In genomic region chr3:52529376-52530333, GRCh38 we compare ENCODE assay signal across 13 cellular contexts. TPM values are rescaled to one million over a fixed set of nuclear protein-coding genes. Genes with fewer than 3 reads are reported as not detected.
DNase-seq lines count a peak whose midpoint lies in the region; ATAC-seq, FAIRE-seq and TF ChIP-seq lines count a peak whose summit lies in the region.
"Had no signal": no experiment of that assay in that cellular context is flagged by ENCODE, and none has a peak within 500 bp of the region (broad histone marks: within the 10 kb centered on the region; RNA-seq: fewer than 3 reads in every experiment).

No MANE protein-coding gene starts in this region.

- H4K20me1 ChIP-seq in mammary epithelial cell (ENCODE audit: insufficient read depth, low read length) (no peaks in the 10 kb centered on the region), endothelial cell of umbilical vein (replicated peaks; ENCODE audit: control insufficient read depth, extremely low read depth, insufficient read depth, low read length) (no peaks in the 10 kb centered on the region)

- H3K4me1 ChIP-seq in mammary epithelial cell (ENCODE audit: insufficient read depth, low read length), result peaks cover 15% of the 10 kb centered on the region
- peaks cover 37% of the 10 kb centered on the region for H3K4me1 ChIP-seq in endothelial cell of umbilical vein (ENCODE audit: control insufficient read depth, extremely low read depth, insufficient read depth, low read length)
- peaks cover 77% of the 10 kb centered on the region for H3K4me1 ChIP-seq in lower lobe of right lung

- no peak overlapping the region for H3K4me3 ChIP-seq in mammary epithelial cell (replicated peaks in 1 of 3; ENCODE audit: insufficient read depth in 1 of 3, low read depth in 2 of 3, low read length in 3 of 3)
- H3K4me3 ChIP-seq in endothelial cell of umbilical vein (replicated peaks in 1 of 3; ENCODE audit: insufficient read depth in 1 of 3, low read depth in 1 of 3, low read length in 3 of 3), result no peak overlapping the region
- no peak overlapping the region for H3K4me3 ChIP-seq in lower lobe of right lung

- H3K27ac Mint-ChIP-seq in MCF 10A (ENCODE audit: low read depth, unreplicated experiment), result no peak overlapping the region
- no peak overlapping the region for H3K27ac Mint-ChIP-seq in activated CD8-positive, alpha-beta T cell treated with anti-CD3 and anti-CD28 coated beads, Interleukin-2, amount 10 ng/mL, durations not matched to agents 7 days and 5 days
- H3K27ac Mint-ChIP-seq: stimulated activated memory B cell treated with anti-CD40 and anti-IgM and Interleukin-4, amounts not matched to agents 10 μg/mL and 1 μg/mL and 100 μg/mL, for 72 hours had no signal

- H3K4me1 Mint-ChIP-seq in MCF 10A (ENCODE audit: insufficient read depth, unreplicated experiment), result no peaks in the 10 kb centered on the region
- peaks cover 14% of the 10 kb centered on the region for H3K4me1 Mint-ChIP-seq in activated CD8-positive, alpha-beta T cell treated with anti-CD3 and anti-CD28 coated beads, Interleukin-2, amount 10 ng/mL, durations not matched to agents 7 days and 5 days (ENCODE audit: low read depth)

- H3K36me3 ChIP-seq in mammary epithelial cell (ENCODE audit: insufficient read depth, low read length) (no peaks in the 10 kb centered on the region), endothelial cell of umbilical vein (ENCODE audit: control insufficient read depth in 2 of 2, extremely low read depth in 1 of 2, insufficient read depth in 2 of 2, low read length in 2 of 2) (peaks cover 2 to 27% of the 10 kb centered on the region in 2 experiments), lower lobe of right lung (peaks cover 16% of the 10 kb centered on the region)

- no peak overlapping the region for H2AFZ ChIP-seq in mammary epithelial cell (ENCODE audit: low read depth, low read length)
- no peak overlapping the region for H2AFZ ChIP-seq in endothelial cell of umbilical vein (ENCODE audit: low read depth, low read length)

- 77% methylated on average over 11 of the region's 12 CpGs for WGBS in mammary epithelial cell (ENCODE audit: low coverage, missing lambda C conversion rate)

- POLR2A ChIA-PET in MCF 10A (lab: Yijun Ruan, JAX) (interaction anchor here (0.8 kb wide), 1 partner anchor 155 kb away, joined by 5 read pairs; no protein-coding TSS in a partner anchor), endothelial cell of umbilical vein (lab: Charles Lee) (no interaction called here)
- POLR2A ChIA-PET in activated CD8-positive, alpha-beta T cell treated with anti-CD3 and anti-CD28 coated beads, Interleukin-2, amount 10 ng/mL, durations not matched to agents 7 days and 5 days (lab: Charles Lee), result no interaction called here

- no peaks in the 10 kb centered on the region for H3K9me3 Mint-ChIP-seq in MCF 10A (ENCODE audit: unreplicated experiment)
- no peaks in the 10 kb centered on the region for H3K9me3 Mint-ChIP-seq in activated CD8-positive, alpha-beta T cell treated with anti-CD3 and anti-CD28 coated beads, Interleukin-2, amount 10 ng/mL, durations not matched to agents 7 days and 5 days (ENCODE audit: insufficient read depth)
- H3K9me3 Mint-ChIP-seq: stimulated activated memory B cell treated with anti-CD40 and anti-IgM and Interleukin-4, amounts not matched to agents 10 μg/mL and 1 μg/mL and 100 μg/mL, for 72 hours had no signal

- peak; percentile 55 for TF ChIP-seq POLR2A in endothelial cell of umbilical vein (IDR thresholded peaks at IDR 0.05; ENCODE audit: low read depth, low read length)

- FAIRE-seq in endothelial cell of umbilical vein (lab: Jason Lieb, UNC), result no peak
- FAIRE-seq: islet of Langerhans, small intestine had no signal

- CTCF ChIA-PET in MCF 10A (lab: Yijun Ruan, JAX), result interaction anchor here (0.6 kb wide), 1 partner anchor 298 kb away, joined by 3 read pairs; no protein-coding TSS in a partner anchor
- CTCF ChIA-PET in mammary epithelial cell (lab: Charles Lee; ENCODE audit: low non-redundant PET), result no interaction called here
- CTCF ChIA-PET in endothelial cell of umbilical vein (lab: Charles Lee), result no interaction called here
- CTCF ChIA-PET in activated CD8-positive, alpha-beta T cell treated with anti-CD3 and anti-CD28 coated beads, Interleukin-2, amount 10 ng/mL, durations not matched to agents 7 days and 5 days (lab: Charles Lee), result no interaction called here

- H3K9me3 ChIP-seq in mammary epithelial cell (replicated peaks; ENCODE audit: insufficient read depth, low read length), result no peaks in the 10 kb centered on the region
- no peaks in the 10 kb centered on the region for H3K9me3 ChIP-seq in endothelial cell of umbilical vein (replicated peaks; ENCODE audit: control insufficient read depth, insufficient read depth, low read length)
- H3K9me3 ChIP-seq in lower lobe of right lung, result no peaks in the 10 kb centered on the region

- dilution Hi-C loops in mammary epithelial cell (cut with HindIII; ENCODE audit: low sequenced_read_pairs), result no loop called here
- dilution Hi-C loops in endothelial cell of umbilical vein (cut with MboI; ENCODE audit: extremely low pct_ligation_motif_present, low sequenced_read_pairs), result no loop called here

- ATAC-seq in lower lobe of right lung, result no peak
- no peak for ATAC-seq in activated CD8-positive, alpha-beta T cell treated with anti-CD3 and anti-CD28 coated beads, Interleukin-2, amount 10 ng/mL, durations not matched to agents 7 days and 5 days
- ATAC-seq: stimulated activated memory B cell treated with anti-CD40 and anti-IgM and Interleukin-4, amounts not matched to agents 10 μg/mL and 1 μg/mL and 100 μg/mL, for 72 hours had no signal

- peak; percentile 28 for DNase-seq in MCF 10A (ENCODE audit: unreplicated experiment)
- no peak for DNase-seq in mammary epithelial cell
- peak; percentile 53 for DNase-seq in endothelial cell of umbilical vein (ENCODE audit: low read depth, low spot score)
- no peak for DNase-seq in lower lobe of right lung
- peak; percentile 77 for DNase-seq in ureter (ENCODE audit: low spot score)
- DNase-seq in DMS53 treated with DMSO at 0.1 percent for 48 hours (lab: John Stamatoyannopoulos, UW; ENCODE audit: unreplicated experiment), result no peak
- no peak for DNase-seq in GM10266 (ENCODE audit: extremely low spot score)
- no peak for DNase-seq in activated CD8-positive, alpha-beta T cell treated with anti-CD3 and anti-CD28 coated beads, Interleukin-2, amount 10 ng/mL, durations not matched to agents 7 days and 5 days
- DNase-seq: Kasumi-1, NCI-H446, small intestine had no signal

- in situ Hi-C loops in mammary epithelial cell (cut with MboI; ENCODE audit: low sequenced_read_pairs in 2 of 2), result no loop called here

- H3K27ac ChIP-seq in mammary epithelial cell (ENCODE audit: insufficient read depth, low read depth, low read length) (no peak overlapping the region), endothelial cell of umbilical vein (ENCODE audit: insufficient read depth, low read depth, low read length) (peak overlapping the region; percentile 54), lower lobe of right lung (peak overlapping the region; percentile 54)

- TF ChIP-seq CTCF in MCF 10A (IDR thresholded peaks at IDR 0.05; ENCODE audit: unreplicated experiment), result no peak
- TF ChIP-seq CTCF in mammary epithelial cell (conservative IDR thresholded peaks at IDR 0.05 in 1 of 2, IDR thresholded peaks at IDR 0.05 in 1 of 2; ENCODE audit: extremely low read depth in 1 of 2, insufficient read depth in 1 of 2, low read depth in 1 of 2, low read length in 2 of 2), result no peak
- no peak for TF ChIP-seq CTCF in endothelial cell of umbilical vein (IDR thresholded peaks at IDR 0.05; ENCODE audit: extremely low read depth in 1 of 2, insufficient read depth in 1 of 2, low read depth in 1 of 2, low read length in 2 of 2)
- TF ChIP-seq CTCF in lower lobe of right lung (IDR thresholded peaks at IDR 0.05), result no peak
- TF ChIP-seq CTCF in GM10266 (IDR thresholded peaks at IDR 0.05; ENCODE audit: control insufficient read depth, insufficient read depth, low read depth, missing control alignments), result no peak

- H3K27me3 ChIP-seq in mammary epithelial cell (ENCODE audit: insufficient read depth, low read length) (no peaks in the 10 kb centered on the region), endothelial cell of umbilical vein (ENCODE audit: control insufficient read depth in 2 of 2, insufficient read depth in 2 of 2, low read length in 2 of 2) (no peaks in the 10 kb centered on the region), lower lobe of right lung (ENCODE audit: low read depth) (no peaks in the 10 kb centered on the region)

- no peaks in the 10 kb centered on the region for H3K9me1 ChIP-seq in endothelial cell of umbilical vein (replicated peaks; ENCODE audit: control insufficient read depth, extremely low read depth, insufficient read depth, low read length)

- no peak overlapping the region for H3K4me3 Mint-ChIP-seq in MCF 10A (ENCODE audit: unreplicated experiment)
- no peak overlapping the region for H3K4me3 Mint-ChIP-seq in activated CD8-positive, alpha-beta T cell treated with anti-CD3 and anti-CD28 coated beads, Interleukin-2, amount 10 ng/mL, durations not matched to agents 7 days and 5 days
- H3K4me3 Mint-ChIP-seq: stimulated activated memory B cell treated with anti-CD40 and anti-IgM and Interleukin-4, amounts not matched to agents 10 μg/mL and 1 μg/mL and 100 μg/mL, for 72 hours had no signal

- no peaks in the 10 kb centered on the region for H3K36me3 Mint-ChIP-seq in MCF 10A (ENCODE audit: insufficient read depth, unreplicated experiment)
- peaks cover 13% of the 10 kb centered on the region for H3K36me3 Mint-ChIP-seq in activated CD8-positive, alpha-beta T cell treated with anti-CD3 and anti-CD28 coated beads, Interleukin-2, amount 10 ng/mL, durations not matched to agents 7 days and 5 days (ENCODE audit: low read depth)
- H3K36me3 Mint-ChIP-seq: stimulated activated memory B cell treated with anti-CD40 and anti-IgM and Interleukin-4, amounts not matched to agents 10 μg/mL and 1 μg/mL and 100 μg/mL, for 72 hours had no signal

- H3K9ac ChIP-seq in mammary epithelial cell (ENCODE audit: insufficient read depth, low read length), result no peak overlapping the region
- no peak overlapping the region for H3K9ac ChIP-seq in endothelial cell of umbilical vein (replicated peaks; ENCODE audit: extremely low read depth, insufficient read depth, low read length)

- BruUV-seq in MCF 10A (replicated peaks; lab: Mats Ljungman, UMichigan) (no TSS peak), mammary epithelial cell (replicated peaks; lab: Mats Ljungman, UMichigan) (no TSS peak), endothelial cell of umbilical vein (replicated peaks; lab: Mats Ljungman, UMichigan) (no TSS peak)

- H3K4me2 ChIP-seq in mammary epithelial cell (ENCODE audit: insufficient read depth, low read depth, low read length) (no peak overlapping the region), endothelial cell of umbilical vein (ENCODE audit: insufficient read depth, low read length) (no peak overlapping the region)

- intact Hi-C loops in MCF 10A (cut with micrococcal nuclease), result loop anchor here (10.0 kb wide), 1 partner anchor 55 kb away; no protein-coding TSS in a partner anchor
- intact Hi-C loops in mammary epithelial cell (cut with micrococcal nuclease), result no loop called here
- intact Hi-C loops in endothelial cell of umbilical vein (cut with micrococcal nuclease), result no loop called here
- intact Hi-C loops in lower lobe of right lung (cut with DNase I), result no loop called here

- H3K79me2 ChIP-seq in mammary epithelial cell (ENCODE audit: insufficient read depth, low read length) (peaks cover 18% of the 10 kb centered on the region), endothelial cell of umbilical vein (ENCODE audit: control insufficient read depth, insufficient read depth, low read length) (peaks cover 41% of the 10 kb centered on the region)

- H3K27me3 Mint-ChIP-seq in MCF 10A (ENCODE audit: insufficient read depth, unreplicated experiment), result no peaks in the 10 kb centered on the region
- no peaks in the 10 kb centered on the region for H3K27me3 Mint-ChIP-seq in activated CD8-positive, alpha-beta T cell treated with anti-CD3 and anti-CD28 coated beads, Interleukin-2, amount 10 ng/mL, durations not matched to agents 7 days and 5 days (ENCODE audit: low read depth)
- H3K27me3 Mint-ChIP-seq: stimulated activated memory B cell treated with anti-CD40 and anti-IgM and Interleukin-4, amounts not matched to agents 10 μg/mL and 1 μg/mL and 100 μg/mL, for 72 hours had no signal

RNA-seq across cellular contexts. Expression of gene NT5DC2, which starts 4.0 kb away (rescaled TPM):
- total RNA-seq in MCF 10A (2022) (28.9 and 36.9 TPM in 2 replicates), mammary epithelial cell (10 to 100 TPM; 36.7 to 73.0 TPM), endothelial cell of umbilical vein (298 and 327 TPM in 2 replicates), lower lobe of right lung (28.5 TPM), ureter (54.9 TPM)
- polyA plus RNA-seq in mammary epithelial cell (88.7 TPM), endothelial cell of umbilical vein (402 and 516 TPM in 2 replicates)
- polyA minus RNA-seq in mammary epithelial cell (300 TPM), endothelial cell of umbilical vein (347 and 373 TPM in 2 replicates)
- 255 and 292 TPM in 2 replicates for polyA plus RNA-seq in endothelial cell of umbilical vein (2011; cell fraction: cytosol; rRNA removed)
- 357 and 428 TPM in 2 replicates for polyA plus RNA-seq in endothelial cell of umbilical vein (2011; cell fraction: nucleus; rRNA removed)
- polyA plus RNA-seq in endothelial cell of umbilical vein (2012), result 145 and 210 TPM in 2 replicates
- 52.0 TPM for polyA minus RNA-seq in endothelial cell of umbilical vein (2011; cell fraction: cytosol; rRNA and poly(A)+ RNA removed)
- polyA minus RNA-seq in endothelial cell of umbilical vein (2011; cell fraction: nucleus; rRNA and poly(A)+ RNA removed), result 114 and 115 TPM in 2 replicates
- total RNA-seq in activated CD8-positive, alpha-beta T cell treated with anti-CD3 and anti-CD28 coated beads, Interleukin-2, amount 10 ng/mL, durations not matched to agents 7 days and 5 days, result 10 to 100 TPM; 52.8 to 53.1 TPM

RNA-seq across cellular contexts. Expression of gene UQCC5, which starts 6.8 kb away (rescaled TPM):
- total RNA-seq in MCF 10A (2022), result 22.6 and 25.9 TPM in 2 replicates
- total RNA-seq in mammary epithelial cell, result 10 to 100 TPM in 1 of 2 donors, 1 to 10 TPM in 1; 1.8 to 27.7 TPM
- 23.1 TPM for polyA plus RNA-seq in mammary epithelial cell
- 3.2 TPM for polyA minus RNA-seq in mammary epithelial cell
- 22.6 and 34.6 TPM in 2 replicates for total RNA-seq in endothelial cell of umbilical vein
- 9.9 and 28.2 TPM in 2 replicates for polyA plus RNA-seq in endothelial cell of umbilical vein
- polyA plus RNA-seq in endothelial cell of umbilical vein (2011; cell fraction: cytosol; rRNA removed), result 28.9 and 42.1 TPM in 2 replicates
- 2.6 and 33.3 TPM in 2 replicates for polyA plus RNA-seq in endothelial cell of umbilical vein (2011; cell fraction: nucleus; rRNA removed)
- 45.1 and 51.6 TPM in 2 replicates for polyA plus RNA-seq in endothelial cell of umbilical vein (2012)
- 7.4 and 8.1 TPM in 2 replicates for polyA minus RNA-seq in endothelial cell of umbilical vein
- 15.5 TPM for polyA minus RNA-seq in endothelial cell of umbilical vein (2011; cell fraction: cytosol; rRNA and poly(A)+ RNA removed)
- 5.8 and 6.4 TPM in 2 replicates for polyA minus RNA-seq in endothelial cell of umbilical vein (2011; cell fraction: nucleus; rRNA and poly(A)+ RNA removed)
- 16.3 TPM for total RNA-seq in lower lobe of right lung
- 27.2 TPM for total RNA-seq in ureter
- total RNA-seq in activated CD8-positive, alpha-beta T cell treated with anti-CD3 and anti-CD28 coated beads, Interleukin-2, amount 10 ng/mL, durations not matched to agents 7 days and 5 days, result 10 to 100 TPM in 1 of 2 experiments, 1 to 10 TPM in 1; 9.0 to 15.1 TPM

RNA-seq across cellular contexts. Expression of gene STAB1, which starts 34.5 kb away (rescaled TPM):
- total RNA-seq in MCF 10A (2022), result not detected in 2 replicates
- under 1 TPM in 1 of 2 donors, not detected in 1; 0.17 TPM for total RNA-seq in mammary epithelial cell
- 0.02 TPM for polyA plus RNA-seq in mammary epithelial cell
- not detected for polyA minus RNA-seq in mammary epithelial cell
- total RNA-seq in endothelial cell of umbilical vein, result 340 and 369 TPM in 2 replicates
- polyA plus RNA-seq in endothelial cell of umbilical vein, result 369 and 413 TPM in 2 replicates
- 195 and 214 TPM in 2 replicates for polyA plus RNA-seq in endothelial cell of umbilical vein (2011; cell fraction: cytosol; rRNA removed)
- 2,566 and 2,674 TPM in 2 replicates for polyA plus RNA-seq in endothelial cell of umbilical vein (2011; cell fraction: nucleus; rRNA removed)
- polyA plus RNA-seq in endothelial cell of umbilical vein (2012), result 262 and 312 TPM in 2 replicates
- 291 and 381 TPM in 2 replicates for polyA minus RNA-seq in endothelial cell of umbilical vein
- polyA minus RNA-seq in endothelial cell of umbilical vein (2011; cell fraction: cytosol; rRNA and poly(A)+ RNA removed), result not detected
- polyA minus RNA-seq in endothelial cell of umbilical vein (2011; cell fraction: nucleus; rRNA and poly(A)+ RNA removed), result 622 and 778 TPM in 2 replicates
- 133 TPM for total RNA-seq in lower lobe of right lung
- 191 TPM for total RNA-seq in ureter
- total RNA-seq in activated CD8-positive, alpha-beta T cell treated with anti-CD3 and anti-CD28 coated beads, Interleukin-2, amount 10 ng/mL, durations not matched to agents 7 days and 5 days, result under 1 TPM in 1 of 2 experiments, not detected in 1; 0.05 TPM

Comparison
In these comparisons a context has a peak if more than half of its experiments do, and no peak if none do; other contexts are left out.
1. DNase-seq: peak in MCF 10A (single experiment), endothelial cell of umbilical vein (single experiment) and ureter (single experiment); none in mammary epithelial cell (single experiment), lower lobe of right lung (single experiment), DMS53 treated with DMSO at 0.1 percent for 48 hours (single experiment), GM10266 (single experiment) and activated CD8-positive, alpha-beta T cell treated with anti-CD3 and anti-CD28 coated beads, Interleukin-2, amount 10 ng/mL, durations not matched to agents 7 days and 5 days (single experiment).
2. RNA of gene STAB1, which starts 34.5 kb away (total RNA-seq): 340 to 369 TPM in endothelial cell of umbilical vein, 191 TPM in ureter (single experiment) and 133 TPM in lower lobe of right lung (single experiment); 0.17 TPM in mammary epithelial cell, 0.05 TPM in activated CD8-positive, alpha-beta T cell treated with anti-CD3 and anti-CD28 coated beads, Interleukin-2, amount 10 ng/mL, durations not matched to agents 7 days and 5 days and not detected in MCF 10A; every median in the first group is over 100 times any median in the second.